Comparison of ENCODE assay signal across 10 cellular contexts in the genomic region with DNA sequence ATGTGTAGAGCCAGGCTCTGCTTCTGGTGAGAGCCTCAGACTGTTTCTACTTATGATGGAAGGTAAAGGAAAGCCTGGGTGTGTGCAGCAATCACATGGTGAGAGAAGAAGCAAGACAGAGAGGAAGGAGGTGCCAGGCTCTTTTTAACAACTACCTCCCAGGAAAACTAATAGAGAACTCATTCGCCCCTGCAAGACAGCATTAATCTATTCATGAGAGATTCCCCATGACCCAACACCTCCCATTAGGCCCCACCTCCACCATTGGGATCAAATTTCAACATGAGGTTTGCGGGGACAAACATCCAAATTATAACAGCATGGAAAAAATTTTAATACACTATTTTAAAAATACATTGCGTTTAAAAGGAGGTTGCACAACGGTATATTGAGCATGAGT. TPM values are rescaled to one million over a fixed set of nuclear protein-coding genes. Genes with fewer than 3 reads are reported as not detected.
"Had no signal": no experiment of that assay in that cellular context is flagged by ENCODE, and none has a peak within 500 bp of the region (broad histone marks: within the 10 kb centered on the region; RNA-seq: fewer than 3 reads in every experiment).

No MANE protein-coding gene starts in this region.

- H3K4me3 Mint-ChIP-seq: IgD-negative memory B cell had no signal

- H3K27me3 Mint-ChIP-seq: IgD-negative memory B cell had no signal

- ATAC-seq: HepG2 had no signal

- H3K27ac Mint-ChIP-seq: IgD-negative memory B cell had no signal

- H3K36me3 Mint-ChIP-seq: IgD-negative memory B cell had no signal

- FAIRE-seq: HepG2, HTR-8/SVneo had no signal

- H3K4me1 Mint-ChIP-seq: IgD-negative memory B cell had no signal

- H3K9ac ChIP-seq: KMS-11 had no signal

- H3K27ac ChIP-seq: HL-60, KMS-11 had no signal

- H3K4me2 ChIP-seq: KMS-11 had no signal

- DNase-seq: IMR-90, KBM-7, KG1 had no signal

RNA-seq across cellular contexts. Expression of a gene that starts 24.7 kb away (rescaled TPM):
- total RNA-seq: HepG2, HT-29, HT1080, IMR-90 had no signal
- polyA plus RNA-seq: HepG2, IgD-negative memory B cell, IMR-90 had no signal
